Comparison of ENCODE assay signal across 1 cellular context in genomic region chr12:19624401-19624930, GRCh38.
TF ChIP-seq lines count a peak whose summit lies in the region.

No MANE protein-coding gene starts in this region.

TF ChIP-seq in H1, 55 proteins besides CTCF, POLR2A, EP300 and RAD21:
- no peak for TF ChIP-seq CHD7 (IDR thresholded peaks at IDR 0.05; ENCODE audit: insufficient replicate concordance, low read length)
- TF ChIP-seq TCF12 (IDR thresholded peaks at IDR 0.05; ENCODE audit: low read depth, low read length) = no peak
- no peak for TF ChIP-seq YY1 (IDR thresholded peaks at IDR 0.05; ENCODE audit: low read depth, low read length)
